ENCODE assay signal across 26 cellular contexts in genomic region chr22:38823076-38823475, GRCh38.
"Had no signal": no experiment of that assay in that cellular context is flagged by ENCODE, and none has a peak within 500 bp of the region (broad histone marks: within the 10 kb centered on the region; RNA-seq: fewer than 3 reads in every experiment).

No MANE protein-coding gene starts in this region.

- H3K4me1 ChIP-seq: colonic mucosa, esophagus squamous epithelium, gastrocnemius medialis, heart left ventricle, left lung, lower lobe of right lung had no signal

- ATAC-seq: effector memory CD8-positive, alpha-beta T cell; esophagus mucosa; gastrocnemius medialis; heart left ventricle; left cardiac atrium; left lung; left ventricle myocardium superior; lower lobe of right lung; mucosa of descending colon had no signal

- H3K27ac ChIP-seq: colonic mucosa, epithelial cell of prostate, esophagus squamous epithelium, gastrocnemius medialis, heart left ventricle, hepatocyte, left lung, lower lobe of right lung had no signal

- H3K9me3 ChIP-seq: colonic mucosa, esophagus squamous epithelium, gastrocnemius medialis, heart left ventricle, left lung, lower lobe of right lung, mucosa of descending colon had no signal

- DNase-seq: colonic mucosa; cortex of kidney; effector CD8-positive, alpha-beta T cell; effector memory CD8-positive, alpha-beta T cell; endodermal cell; erythroblast; esophagus squamous epithelium; foreskin fibroblast; foreskin melanocyte; gastrocnemius medialis; glutamatergic neuron; heart left ventricle; hypothalamus; immature natural killer cell; islet precursor cell; left cardiac atrium; left lung; left ventricle myocardium superior; lower lobe of right lung; mesenchymal stem cell; mucosa of descending colon had no signal

- H3K4me3 ChIP-seq: colonic mucosa, esophagus squamous epithelium, gastrocnemius medialis, heart left ventricle, hepatocyte, left lung, lower lobe of right lung, mucosa of descending colon had no signal

- H3K4me2 ChIP-seq: hepatocyte had no signal

- H3K9me3 Mint-ChIP-seq: dendritic cell treated with granulocyte-macrophage colony-stimulating factor and Interleukin-4, amounts not matched to agents 40 ng/mL and 50 ng/mL, for 4 days; effector memory CD8-positive, alpha-beta T cell; endodermal cell; immature natural killer cell; mesothelial cell of epicardium had no signal

- H3K36me3 ChIP-seq: colonic mucosa, esophagus squamous epithelium, gastrocnemius medialis, heart left ventricle, left lung, lower lobe of right lung had no signal

- H3K4me3 Mint-ChIP-seq: dendritic cell treated with granulocyte-macrophage colony-stimulating factor and Interleukin-4, amounts not matched to agents 40 ng/mL and 50 ng/mL, for 4 days; effector memory CD8-positive, alpha-beta T cell; endodermal cell; immature natural killer cell; mesothelial cell of epicardium had no signal

- H2AFZ ChIP-seq: hepatocyte had no signal

- H3K36me3 Mint-ChIP-seq: mesothelial cell of epicardium had no signal

- H3K4me1 Mint-ChIP-seq: endodermal cell, immature natural killer cell, mesothelial cell of epicardium had no signal

- H3K27ac Mint-ChIP-seq: dendritic cell treated with granulocyte-macrophage colony-stimulating factor and Interleukin-4, amounts not matched to agents 40 ng/mL and 50 ng/mL, for 4 days; effector memory CD8-positive, alpha-beta T cell; endodermal cell; immature natural killer cell; mesothelial cell of epicardium had no signal

- H3K27me3 ChIP-seq: colonic mucosa, heart left ventricle, hepatocyte, left lung had no signal
